ENCODE assay signal across 20 cellular contexts in genomic region chr3:124333931-124334640, GRCh38.
DNase-seq lines count a peak whose midpoint lies in the region; ATAC-seq, FAIRE-seq and TF ChIP-seq lines count a peak whose summit lies in the region.
"Had no signal": no experiment of that assay in that cellular context is flagged by ENCODE, and none has a peak within 500 bp of the region (broad histone marks: within the 10 kb centered on the region; RNA-seq: fewer than 3 reads in every experiment).

No MANE protein-coding gene starts in this region.

- H3K23ac ChIP-seq in H1 (ENCODE audit: insufficient read length) (no peak overlapping the region), mesendoderm (ENCODE audit: low read length) (no peak overlapping the region)

- no peaks in the 10 kb centered on the region for H3K4me1 Mint-ChIP-seq in stimulated activated memory B cell treated with anti-CD40 and anti-IgM and Interleukin-4, amounts not matched to agents 10 μg/mL and 1 μg/mL and 100 μg/mL, for 72 hours
- H3K4me1 Mint-ChIP-seq: B cell, CD14-positive monocyte had no signal

- no peak overlapping the region for H2BK12ac ChIP-seq in H1 (ENCODE audit: low read depth, low read length)

- H2AFZ ChIP-seq in H1 (ENCODE audit: low read length): no peak overlapping the region

- H3K4me3 Mint-ChIP-seq in stimulated activated memory B cell treated with anti-CD40 and anti-IgM and Interleukin-4, amounts not matched to agents 10 μg/mL and 1 μg/mL and 100 μg/mL, for 72 hours: no peak overlapping the region
- H3K4me3 Mint-ChIP-seq: B cell, CD14-positive monocyte had no signal

- no peaks in the 10 kb centered on the region for H3K9me3 ChIP-seq in H1 (ENCODE audit: insufficient read depth in 2 of 2, low read depth in 1 of 2, low read length in 1 of 2)
- H3K9me3 ChIP-seq: A549, MG63, SJSA1 had no signal

- H2BK120ac ChIP-seq in H1 (replicated peaks; ENCODE audit: low read depth, low read length) (no peak overlapping the region), mesendoderm (ENCODE audit: low read depth, low read length) (no peak overlapping the region)

- TF ChIP-seq POLR2A in H1 (IDR thresholded peaks at IDR 0.05; ENCODE audit: control extremely low read depth in 1 of 2, low read depth in 2 of 2, low read length in 2 of 2): no peak

- POLR2A ChIA-PET in H1 (lab: Charles Lee; ENCODE audit: partially characterized antibody): interaction anchor here (0.6 kb wide), 1 partner anchor 13 kb away, joined by 3 read pairs; no protein-coding TSS in a partner anchor

- no peak for TF ChIP-seq EP300 in H1 (IDR thresholded peaks at IDR 0.05; ENCODE audit: borderline replicate concordance in 1 of 2, low read depth in 2 of 2, low read length in 2 of 2)

- H4K91ac ChIP-seq in H1 (replicated peaks; ENCODE audit: insufficient read length, low read length): no peak overlapping the region

- DNase-seq in NCI-H2171 treated with DMSO at 0.1 percent for 48 hours (lab: John Stamatoyannopoulos, UW) (peak; percentile 56), H1 (ENCODE audit: low read depth in 1 of 2, low spot score in 2 of 2) (no peak), mesendoderm (peak; percentile 60), dedifferentiated amniotic fluid mesenchymal stem cell (ENCODE audit: extremely low spot score) (no peak), mesenteric fat pad (ENCODE audit: low spot score) (no peak), NCI-H524 treated with DMSO at 0.1 percent for 48 hours (lab: John Stamatoyannopoulos, UW) (no peak)
- DNase-seq: DMS79, MG63, NCI-H1048, NCI-H1417 treated with DMSO at 0.1 percent for 48 hours, NCI-H187, NCI-H345, OCI-M1 had no signal

- ATAC-seq in stimulated activated memory B cell treated with anti-CD40 and anti-IgM and Interleukin-4, amounts not matched to agents 10 μg/mL and 1 μg/mL and 100 μg/mL, for 72 hours: peak; percentile 8
- ATAC-seq: A549 had no signal

- H2BK15ac ChIP-seq in H1 (ENCODE audit: low read length) (no peak overlapping the region), mesendoderm (replicated peaks; ENCODE audit: low read depth) (no peak overlapping the region)

- no peaks in the 10 kb centered on the region for H3K36me3 Mint-ChIP-seq in stimulated activated memory B cell treated with anti-CD40 and anti-IgM and Interleukin-4, amounts not matched to agents 10 μg/mL and 1 μg/mL and 100 μg/mL, for 72 hours
- H3K36me3 Mint-ChIP-seq: CD14-positive monocyte had no signal

- H3K79me2 ChIP-seq in H1 (ENCODE audit: control insufficient read depth in 1 of 2, insufficient read depth in 2 of 2, low read length in 2 of 2): no peaks in the 10 kb centered on the region
- no peaks in the 10 kb centered on the region for H3K79me2 ChIP-seq in mesendoderm (ENCODE audit: control insufficient read depth, insufficient read depth, low read length)

- H3K9ac ChIP-seq in H1 (replicated peaks in 1 of 4; ENCODE audit: extremely low read depth in 1 of 4, low read depth in 3 of 4, low read length in 3 of 4) (no peak overlapping the region), mesendoderm (ENCODE audit: low read length) (no peak overlapping the region)

- no peak overlapping the region for H3K14ac ChIP-seq in H1 (ENCODE audit: insufficient read length)

- TF ChIP-seq RAD21 in H1 (IDR thresholded peaks at IDR 0.05 in 1 of 2, conservative IDR thresholded peaks at IDR 0.05 in 1 of 2; ENCODE audit: low read depth in 2 of 2, low read length in 2 of 2): no peak

- no peak overlapping the region for H3K27ac ChIP-seq in H1 (ENCODE audit: low read depth, low read length)
- H3K27ac ChIP-seq in mesendoderm (ENCODE audit: low read depth, low read length): no peak overlapping the region
- H3K27ac ChIP-seq: A549, SJSA1 had no signal

- TF ChIP-seq CTCF in H1 (IDR thresholded peaks at IDR 0.05; ENCODE audit: control extremely low read depth in 1 of 3, insufficient read depth in 1 of 3, low read depth in 1 of 3, low read length in 3 of 3): no peak

- no peak overlapping the region for H2BK20ac ChIP-seq in H1 (ENCODE audit: low read length)

- H4K5ac ChIP-seq in H1 (ENCODE audit: insufficient read length, low read depth, low read length): no peak overlapping the region
- H4K5ac ChIP-seq in mesendoderm (ENCODE audit: low read length): no peak overlapping the region

- H4K8ac ChIP-seq in H1 (ENCODE audit: extremely low read depth, insufficient read depth, low read length) (peak overlapping the region; percentile 23), mesendoderm (ENCODE audit: low read depth, low read length) (no peak overlapping the region)

- H3K79me1 ChIP-seq in H1 (ENCODE audit: low read depth, low read length) (no peaks in the 10 kb centered on the region), mesendoderm (ENCODE audit: low read length) (no peaks in the 10 kb centered on the region)

- no peaks in the 10 kb centered on the region for H4K20me1 ChIP-seq in H1 (replicated peaks in 1 of 2; ENCODE audit: control insufficient read depth in 1 of 2, insufficient read depth in 2 of 2, low read length in 2 of 2)

- CTCF ChIA-PET in H1 (lab: Charles Lee; ENCODE audit: partially characterized antibody): interaction anchor here (1.0 to 1.6 kb wide), 4 partner anchors 14 to 318 kb away, joined by 3 to 6 read pairs (median 3); no protein-coding TSS in a partner anchor

- peaks cover 4% of the 10 kb centered on the region for H3K9me3 Mint-ChIP-seq in stimulated activated memory B cell treated with anti-CD40 and anti-IgM and Interleukin-4, amounts not matched to agents 10 μg/mL and 1 μg/mL and 100 μg/mL, for 72 hours

- H3K4me1 ChIP-seq in H1 (replicated peaks in 1 of 4; ENCODE audit: control insufficient read depth in 3 of 4, insufficient read depth in 4 of 4, low read length in 3 of 4): no peaks in the 10 kb centered on the region
- H3K4me1 ChIP-seq in mesendoderm (ENCODE audit: control insufficient read depth, low read depth, low read length): no peaks in the 10 kb centered on the region
- H3K4me1 ChIP-seq: A549, SJSA1 had no signal

- H3K56ac ChIP-seq in H1 (replicated peaks; ENCODE audit: insufficient read length, low read depth, low read length): no peak overlapping the region
- no peak overlapping the region for H3K56ac ChIP-seq in mesendoderm (ENCODE audit: low read length)

- no peak overlapping the region for H3K4me3 ChIP-seq in H1 (ENCODE audit: extremely low read depth in 1 of 4, insufficient read depth in 2 of 4, low read depth in 3 of 4, low read length in 4 of 4)
- no peak overlapping the region for H3K4me3 ChIP-seq in mesendoderm (ENCODE audit: low read length)
- H3K4me3 ChIP-seq: A549, MG63, SJSA1 had no signal

- FAIRE-seq in H1 (lab: Jason Lieb, UNC): no peak
- FAIRE-seq: A549, GM19239, RCC 7860 had no signal

- no peak overlapping the region for H3K27ac Mint-ChIP-seq in stimulated activated memory B cell treated with anti-CD40 and anti-IgM and Interleukin-4, amounts not matched to agents 10 μg/mL and 1 μg/mL and 100 μg/mL, for 72 hours
- H3K27ac Mint-ChIP-seq: B cell had no signal

- WGBS in H1 (ENCODE audit: extremely low coverage in 1 of 2, insufficient coverage in 1 of 2, insufficient read length in 1 of 2, insufficient replicate concordance in 2 of 2, low coverage in 1 of 2, low lambda C conversion rate in 2 of 2, missing lambda C conversion rate in 1 of 2), 2 experiments: 90% methylated on average over 14 of the region's 14 CpGs; no CpG with 5 or more reads in 1 of the 2 experiments
- no CpG with 5 or more reads among the region's 14 CpGs for WGBS in mesendoderm (ENCODE audit: extremely low coverage, insufficient coverage, low lambda C conversion rate)

- H3K27me3 ChIP-seq in H1 (replicated peaks in 1 of 4; ENCODE audit: control insufficient read depth in 3 of 4, extremely low read depth in 1 of 4, insufficient read depth in 3 of 4, low read length in 3 of 4) (no peaks in the 10 kb centered on the region), mesendoderm (ENCODE audit: insufficient read depth, low read length, poor library complexity) (no peaks in the 10 kb centered on the region)
- H3K27me3 ChIP-seq: SJSA1 had no signal

- H3K36me3 ChIP-seq in H1 (ENCODE audit: control insufficient read depth in 2 of 4, insufficient read depth in 4 of 4, low read length in 3 of 4) (no peaks in the 10 kb centered on the region), mesendoderm (ENCODE audit: control insufficient read depth, insufficient read depth, low read length) (no peaks in the 10 kb centered on the region)
- H3K36me3 ChIP-seq: MG63, SJSA1 had no signal

- no peak overlapping the region for H3K4ac ChIP-seq in H1 (replicated peaks; ENCODE audit: insufficient read length, low read depth, low read length)
- no peak overlapping the region for H3K4ac ChIP-seq in mesendoderm (ENCODE audit: low read depth, low read length)

- H3K27me3 Mint-ChIP-seq in stimulated activated memory B cell treated with anti-CD40 and anti-IgM and Interleukin-4, amounts not matched to agents 10 μg/mL and 1 μg/mL and 100 μg/mL, for 72 hours: peaks cover 22% of the 10 kb centered on the region

- H2AK5ac ChIP-seq in H1 (ENCODE audit: low read depth, low read length): no peak overlapping the region
- no peak overlapping the region for H2AK5ac ChIP-seq in mesendoderm (ENCODE audit: low read length)

- H2BK5ac ChIP-seq in H1 (ENCODE audit: low read depth, low read length) (no peak overlapping the region), mesendoderm (ENCODE audit: low read length) (no peak overlapping the region)

- H3K18ac ChIP-seq in H1 (ENCODE audit: extremely low read depth, low read length) (no peak overlapping the region), mesendoderm (ENCODE audit: low read length) (no peak overlapping the region)

- no peaks in the 10 kb centered on the region for H3K23me2 ChIP-seq in H1 (ENCODE audit: low read depth, low read length)

- H3K4me2 ChIP-seq in H1 (ENCODE audit: insufficient read depth in 1 of 2, low read depth in 2 of 2, low read length in 2 of 2) (no peak overlapping the region), mesendoderm (ENCODE audit: low read length) (no peak overlapping the region)
- H3K4me2 ChIP-seq: A549 had no signal

TF ChIP-seq in H1, 55 proteins besides CTCF, POLR2A, EP300 and RAD21 (continues in another document):
- TF ChIP-seq SP2 (IDR thresholded peaks at IDR 0.05; ENCODE audit: low read length) (no peak), ASH2L (IDR thresholded peaks at IDR 0.05; ENCODE audit: low read length) (no peak), MAX (IDR thresholded peaks at IDR 0.05) (no peak), CTBP2 (IDR thresholded peaks at IDR 0.05; ENCODE audit: borderline replicate concordance, insufficient read depth, insufficient read length, low read length) (no peak), JUND (IDR thresholded peaks at IDR 0.05; ENCODE audit: low read length) (no peak)

Comparison
In these comparisons a context has a peak if more than half of its experiments do, and no peak if none do; other contexts are left out.
1. DNase-seq: peak in NCI-H2171 treated with DMSO at 0.1 percent for 48 hours (single experiment) and mesendoderm (single experiment); none in H1 (0 of 2), dedifferentiated amniotic fluid mesenchymal stem cell (single experiment), mesenteric fat pad (single experiment) and NCI-H524 treated with DMSO at 0.1 percent for 48 hours (single experiment).